In genomic region chr5:34695275-34696032, GRCh38 we compare ENCODE assay signal across 10 cellular contexts. TPM values are rescaled to one million over a fixed set of nuclear protein-coding genes. Genes with fewer than 3 reads are reported as not detected.
DNase-seq lines count a peak whose midpoint lies in the region; ATAC-seq, FAIRE-seq and TF ChIP-seq lines count a peak whose summit lies in the region.
"Had no signal": no experiment of that assay in that cellular context is flagged by ENCODE, and none has a peak within 500 bp of the region (broad histone marks: within the 10 kb centered on the region; RNA-seq: fewer than 3 reads in every experiment).

No MANE protein-coding gene starts in this region.

- H4K20me1 ChIP-seq in GM12878 (ENCODE audit: control insufficient read depth, insufficient read depth): no peaks in the 10 kb centered on the region

- CTCF ChIA-PET in GM12878 (lab: Yijun Ruan, JAX): no interaction called here

- H3K4me2 ChIP-seq in GM12878 (ENCODE audit: control insufficient read depth, insufficient read depth): no peak overlapping the region

- H3K36me3 ChIP-seq in GM06990 (ENCODE audit: control insufficient read depth, insufficient read depth, low read length): no peaks in the 10 kb centered on the region
- no peaks in the 10 kb centered on the region for H3K36me3 ChIP-seq in GM12878 (ENCODE audit: control insufficient read depth in 2 of 2, insufficient read depth in 2 of 2, low read length in 1 of 2)
- no peaks in the 10 kb centered on the region for H3K36me3 ChIP-seq in psoas muscle (ENCODE audit: insufficient read depth in 1 of 2, low read depth in 1 of 2)

- ATAC-seq in HG02610 (IDR thresholded peaks at IDR 0.05; ENCODE audit: unreplicated experiment): peak; percentile 82
- ATAC-seq in GM12878: peak; percentile 73
- no peak for ATAC-seq in psoas muscle
- ATAC-seq in HG02759 (IDR thresholded peaks at IDR 0.05; ENCODE audit: unreplicated experiment): no peak
- ATAC-seq in GM18861 (IDR thresholded peaks at IDR 0.05; ENCODE audit: unreplicated experiment): no peak

- H3K27ac ChIP-seq in GM12878 (ENCODE audit: control insufficient read depth, insufficient read depth) (no peak overlapping the region), psoas muscle (no peak overlapping the region)

- TF ChIP-seq POLR2A in GM12878 (IDR thresholded peaks at IDR 0.05; ENCODE audit: low read depth, low read length): no peak

- no peaks in the 10 kb centered on the region for H3K4me1 ChIP-seq in GM12878 (ENCODE audit: control insufficient read depth, insufficient read depth, low read length)
- no peaks in the 10 kb centered on the region for H3K4me1 ChIP-seq in psoas muscle

- TF ChIP-seq CTCF in GM06990 (IDR thresholded peaks at IDR 0.05; ENCODE audit: insufficient read depth, low read length, poor library complexity, severe bottlenecking) (no peak), GM12878 (IDR thresholded peaks at IDR 0.05 in 2 of 3, conservative IDR thresholded peaks at IDR 0.05 in 1 of 3; ENCODE audit: control insufficient read depth in 2 of 3, extremely low read depth in 1 of 3, insufficient read depth in 1 of 3, low read depth in 3 of 3, low read length in 3 of 3) (no peak), psoas muscle (IDR thresholded peaks at IDR 0.05) (no peak)

- intact Hi-C loops in GM12878 (cut with micrococcal nuclease; ENCODE audit: unreplicated experiment) (no loop called here), psoas muscle (cut with DNase I) (no loop called here)

- H3K9ac ChIP-seq in GM12878 (ENCODE audit: control insufficient read depth, insufficient read depth, low read length): no peak overlapping the region

- SMC1A ChIA-PET in GM12878 (lab: Charles Lee; ENCODE audit: uncharacterized antibody, unreplicated experiment): no interaction called here

- POLR2A ChIA-PET in GM12878 (lab: Charles Lee): no interaction called here

- no TSS peak for BruUV-seq in GM12878 (replicated peaks; lab: Mats Ljungman, UMichigan)

- H3K4me3 ChIP-seq in GM06990 (replicated peaks; ENCODE audit: low read depth, low read length) (no peak overlapping the region), GM12878 (no peak overlapping the region), psoas muscle (peak overlapping the region; percentile 22)

- peak; percentile 24 for DNase-seq in GM06990 (ENCODE audit: extremely low read depth, insufficient read length)
- DNase-seq in GM12878 (ENCODE audit: low read depth, low spot score): no peak
- DNase-seq in psoas muscle: no peak
- DNase-seq in stimulated activated CD4-positive, alpha-beta T cell treated with anti-CD3 and anti-CD28 coated beads, Interleukin-1b, Interleukin-23, amount 100 ng/mL, for 48 hours: no peak
- no peak for DNase-seq in COLO829 (ENCODE audit: low spot score)
- DNase-seq: GOT3 had no signal

- H3K27me3 ChIP-seq in GM06990 (replicated peaks; ENCODE audit: control insufficient read depth, insufficient read depth, low read length): no peaks in the 10 kb centered on the region
- H3K27me3 ChIP-seq in GM12878 (replicated peaks in 1 of 2; ENCODE audit: control insufficient read depth in 2 of 2, insufficient read depth in 2 of 2, low read length in 1 of 2): no peaks in the 10 kb centered on the region
- H3K27me3 ChIP-seq in psoas muscle (ENCODE audit: insufficient read depth in 3 of 3, low read length in 2 of 3): no peaks in the 10 kb centered on the region

- WGBS in GM12878 (ENCODE audit: insufficient coverage, insufficient replicate concordance, low lambda C conversion rate, missing lambda C conversion rate): 0% methylated on average over 1 of the region's 1 CpG
- WGBS in psoas muscle, 3 donors: 73 to 100% (median 85%) methylated on average over 1 of the region's 1 CpG

- H3K79me2 ChIP-seq in GM12878 (ENCODE audit: control insufficient read depth, insufficient read depth, low read length): no peaks in the 10 kb centered on the region

- no peak for FAIRE-seq in GM12878 (lab: Jason Lieb, UNC)
- FAIRE-seq: colon had no signal

- in situ Hi-C loops in GM12878 (cut with MboI): no loop called here

- no peak for TF ChIP-seq RAD21 in GM12878 (IDR thresholded peaks at IDR 0.05; ENCODE audit: insufficient read depth, low read depth, low read length)

- H2AFZ ChIP-seq in GM12878 (ENCODE audit: control insufficient read depth, low read depth, low read length): no peak overlapping the region; the same call in 1 of the 2 replicates

- no peak for TF ChIP-seq EP300 in GM12878 (IDR thresholded peaks at IDR 0.05; ENCODE audit: borderline replicate concordance in 1 of 2, control insufficient read depth in 1 of 2, low read depth in 2 of 2, low read length in 2 of 2)

- no peaks in the 10 kb centered on the region for H3K9me3 ChIP-seq in GM12878 (replicated peaks; ENCODE audit: control insufficient read depth, insufficient read depth, low read length)
- H3K9me3 ChIP-seq in psoas muscle: no peaks in the 10 kb centered on the region

- RAD21 ChIA-PET in GM12878 (lab: Charles Lee; ENCODE audit: unreplicated experiment): interaction anchor here (1.1 kb wide), 1 partner anchor 221 kb away, joined by 3 read pairs; no protein-coding TSS in a partner anchor

TF ChIP-seq in GM12878, 131 proteins besides CTCF, POLR2A, EP300 and RAD21:
- peak; percentile 81 for TF ChIP-seq ZNF384 (IDR thresholded peaks at IDR 0.05; ENCODE audit: borderline replicate concordance, low read depth, low read length)
- no peak for TF ChIP-seq NBN (IDR thresholded peaks at IDR 0.05)
- no peak for TF ChIP-seq KAT2A (conservative IDR thresholded peaks at IDR 0.05; ENCODE audit: control insufficient read depth, low read depth, low read length)
- TF ChIP-seq, protein P1, sequence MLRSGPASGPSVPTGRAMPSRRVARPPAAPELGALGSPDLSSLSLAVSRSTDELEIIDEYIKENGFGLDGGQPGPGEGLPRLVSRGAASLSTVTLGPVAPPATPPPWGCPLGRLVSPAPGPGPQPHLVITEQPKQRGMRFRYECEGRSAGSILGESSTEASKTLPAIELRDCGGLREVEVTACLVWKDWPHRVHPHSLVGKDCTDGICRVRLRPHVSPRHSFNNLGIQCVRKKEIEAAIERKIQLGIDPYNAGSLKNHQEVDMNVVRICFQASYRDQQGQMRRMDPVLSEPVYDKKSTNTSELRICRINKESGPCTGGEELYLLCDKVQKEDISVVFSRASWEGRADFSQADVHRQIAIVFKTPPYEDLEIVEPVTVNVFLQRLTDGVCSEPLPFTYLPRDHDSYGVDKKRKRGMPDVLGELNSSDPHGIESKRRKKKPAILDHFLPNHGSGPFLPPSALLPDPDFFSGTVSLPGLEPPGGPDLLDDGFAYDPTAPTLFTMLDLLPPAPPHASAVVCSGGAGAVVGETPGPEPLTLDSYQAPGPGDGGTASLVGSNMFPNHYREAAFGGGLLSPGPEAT (IDR thresholded peaks at IDR 0.05; ENCODE audit: low read depth): no peak
- no peak for TF ChIP-seq NR2C1 (IDR thresholded peaks at IDR 0.05)

RNA-seq across cellular contexts. Expression of gene RAI14, which starts 39.3 kb away (rescaled TPM):
- not detected in 2 replicates for total RNA-seq in GM12878 (2013; cell fraction: nucleolus; rRNA removed)
- total RNA-seq in GM12878 (2014; rRNA removed) (1.3 and 1.4 TPM in 2 replicates), GM12878 (2014; rRNA removed; fragmentation: Illumina TruSeq; extraction: Trizol) (1.7 and 1.9 TPM in 2 replicates), GM12878 (2021) (2.5 and 3.3 TPM in 2 replicates), psoas muscle (1 to 10 TPM; 1.9 to 4.3 (median 3.2) TPM)
- 0.85 TPM for polyA plus RNA-seq in GM12878 (2011; ENCODE audit: low read depth)
- polyA plus RNA-seq in GM12878 (2011; rRNA removed) (0.06 and 0.18 TPM in 2 replicates), GM12878 (2014; fragmentation: Illumina TruSeq; extraction: Trizol) (2.1 and 2.8 TPM in 2 replicates), GM12878 (2014; fragmentation: Nextera tagmentation; extraction: Ambion mirVana) (1 to 10 TPM in 1 of 2 experiments, under 1 TPM in 1; 0.60 to 1.1 TPM), GM12878 (2014; rRNA removed) (2.3 TPM in 2 replicates), GM12878 (2016; fragmentation: Nextera tagmentation; extraction: Ambion mirVana) (1 to 10 TPM; 3.5 to 4.6 TPM), psoas muscle (1 to 10 TPM in 1 of 3 donors, under 1 TPM in 2; 0.69 to 2.1 (median 0.91) TPM)
- 0.04 TPM in 1 of 2 replicates, not detected in the other for polyA plus RNA-seq in GM12878 (2011; cell fraction: cytosol; rRNA removed)
- 0.16 TPM in 1 of 2 replicates, not detected in the other for polyA plus RNA-seq in GM12878 (2011; cell fraction: nucleus; rRNA removed)
- polyA plus RNA-seq in GM12878 (2012): 0.93 and 1.5 TPM in 2 replicates
- not detected in 2 replicates for polyA minus RNA-seq in GM12878 (2011; rRNA and poly(A)+ RNA removed)
- not detected in 2 replicates for polyA minus RNA-seq in GM12878 (2011; cell fraction: cytosol; rRNA and poly(A)+ RNA removed)
- not detected in 2 replicates for polyA minus RNA-seq in GM12878 (2011; cell fraction: nucleus; rRNA and poly(A)+ RNA removed)

Comparison
In these comparisons a context has a peak if more than half of its experiments do, and no peak if none do; other contexts are left out.
1. ATAC-seq: peak in HG02610 (single experiment) and GM12878 (single experiment); none in psoas muscle (0 of 4), HG02759 (single experiment) and GM18861 (single experiment).